ENCODE assay signal across 17 cellular contexts in the genomic region with DNA sequence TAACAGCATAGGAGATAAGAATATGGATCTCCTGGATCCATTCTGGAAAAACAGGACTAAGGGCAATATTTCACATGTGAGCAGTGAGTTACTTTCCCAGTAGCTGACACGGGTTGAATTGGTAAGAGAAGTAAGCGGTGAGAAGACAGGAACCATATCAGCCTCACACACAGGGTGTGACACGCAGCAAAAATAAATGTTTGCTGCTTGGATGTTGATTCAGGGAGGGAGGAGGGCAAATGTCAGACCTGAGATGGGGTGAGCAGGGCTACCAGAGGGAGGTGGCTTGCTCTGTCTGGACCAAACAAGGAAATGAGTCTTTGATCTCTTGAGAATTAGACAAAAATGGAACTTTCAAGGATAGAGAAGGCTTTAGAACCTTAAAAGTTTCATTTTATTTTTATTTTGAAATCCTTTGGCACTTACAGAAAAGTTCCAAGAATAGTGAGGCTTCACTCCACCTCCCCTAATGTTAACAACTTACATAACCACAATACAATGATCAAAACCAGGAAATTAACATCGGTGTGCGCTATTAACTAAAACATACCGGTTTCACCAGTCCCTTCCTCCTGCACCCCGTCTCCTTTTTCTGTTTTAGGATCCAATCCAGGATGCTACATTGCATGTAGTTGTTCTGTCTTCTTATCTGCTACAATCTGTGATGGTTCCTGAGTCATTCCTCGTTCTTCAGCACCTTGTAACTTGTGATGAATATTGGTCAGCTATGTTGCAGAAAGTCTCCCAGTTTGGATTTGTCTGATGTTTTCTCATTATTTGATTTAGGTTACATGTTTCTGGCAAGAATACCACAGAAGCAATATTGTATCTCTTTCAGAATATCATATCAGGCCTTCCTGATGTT. TPM values are rescaled to one million over a fixed set of nuclear protein-coding genes. Genes with fewer than 3 reads are reported as not detected.
DNase-seq lines count a peak whose midpoint lies in the region; ATAC-seq and TF ChIP-seq lines count a peak whose summit lies in the region.
"Had no signal": no experiment of that assay in that cellular context is flagged by ENCODE, and none has a peak within 500 bp of the region (broad histone marks: within the 10 kb centered on the region; RNA-seq: fewer than 3 reads in every experiment).

No MANE protein-coding gene starts in this region.

- H3K9me3 Mint-ChIP-seq in osteocyte (ENCODE audit: unreplicated experiment): peaks cover 19% of the 10 kb centered on the region

- H3K4me1 ChIP-seq in RWPE2 (ENCODE audit: insufficient read depth, poor library complexity, severe bottlenecking): peaks cover 23% of the 10 kb centered on the region
- H3K4me1 ChIP-seq: gastrocnemius medialis, upper lobe of right lung had no signal

- no peaks in the 10 kb centered on the region for H3K27me3 ChIP-seq in RWPE2 (ENCODE audit: insufficient read depth, poor library complexity, severe bottlenecking)
- H3K27me3 ChIP-seq: gastrocnemius medialis, upper lobe of right lung had no signal

- peak; percentile 88 for ATAC-seq in RWPE2 (ENCODE audit: low read depth)
- ATAC-seq in esophagus mucosa: peak; percentile 59
- no peak for ATAC-seq in HG02852 (IDR thresholded peaks at IDR 0.05; ENCODE audit: unreplicated experiment)
- ATAC-seq: gastrocnemius medialis, upper lobe of right lung had no signal

- H3K4me3 Mint-ChIP-seq in osteocyte (ENCODE audit: unreplicated experiment): no peak overlapping the region
- H3K4me3 Mint-ChIP-seq: CD14-positive monocyte had no signal

- H3K36me3 ChIP-seq in RWPE2 (ENCODE audit: low read depth): no peaks in the 10 kb centered on the region
- H3K36me3 ChIP-seq: gastrocnemius medialis, upper lobe of right lung had no signal

- H3K27me3 Mint-ChIP-seq in osteocyte (ENCODE audit: unreplicated experiment): no peaks in the 10 kb centered on the region

- peak; percentile 68 for DNase-seq in EL
- no peak for DNase-seq in RWPE2 (ENCODE audit: low spot score)
- DNase-seq in osteocyte (ENCODE audit: extremely low spot score, unreplicated experiment): no peak
- no peak for DNase-seq in GM19238 (ENCODE audit: insufficient read length, low spot score)
- no peak for DNase-seq in NCI-H2171 treated with DMSO at 0.1 percent for 48 hours (lab: John Stamatoyannopoulos, UW)
- DNase-seq in NCI-H2081 treated with DMSO at 0.1 percent for 48 hours (lab: John Stamatoyannopoulos, UW): no peak
- DNase-seq: activated CD4-positive, alpha-beta T cell treated with anti-CD3 and anti-CD28 coated beads for 48 hours; activated T-cell treated with anti-CD3 and anti-CD28 coated beads, Interleukin-2, amount 50 U/mL, for 1 hour; gastrocnemius medialis; islet precursor cell; NCI-H1417 treated with DMSO at 0.1 percent for 48 hours; RPMI8226; upper lobe of right lung had no signal

- peak overlapping the region; percentile 33 for H3K27ac ChIP-seq in RWPE2 (ENCODE audit: poor library complexity, severe bottlenecking)
- H3K27ac ChIP-seq: gastrocnemius medialis, upper lobe of right lung had no signal

- H3K4me1 Mint-ChIP-seq in osteocyte (ENCODE audit: unreplicated experiment): peaks cover 44% of the 10 kb centered on the region

- peak overlapping the region; percentile 28 for H3K27ac Mint-ChIP-seq in osteocyte (ENCODE audit: unreplicated experiment)

- H3K9me3 ChIP-seq in RWPE2 (ENCODE audit: severe bottlenecking): peaks cover 3% of the 10 kb centered on the region
- H3K9me3 ChIP-seq: gastrocnemius medialis, upper lobe of right lung had no signal

- H3K4me3 ChIP-seq in RWPE2 (ENCODE audit: severe bottlenecking): no peak overlapping the region
- H3K4me3 ChIP-seq: gastrocnemius medialis, upper lobe of right lung had no signal

- no peak for TF ChIP-seq CTCF in RWPE2 (IDR thresholded peaks at IDR 0.05; ENCODE audit: poor library complexity, severe bottlenecking)
- no peak for TF ChIP-seq CTCF in osteocyte (IDR thresholded peaks at IDR 0.05)

- peaks cover 9% of the 10 kb centered on the region for H3K36me3 Mint-ChIP-seq in osteocyte (ENCODE audit: unreplicated experiment)
- H3K36me3 Mint-ChIP-seq: CD14-positive monocyte had no signal

RNA-seq across cellular contexts. Expression of gene ARHGEF28, which starts 20.5 kb away (rescaled TPM):
- 7.8 TPM for total RNA-seq in esophagus mucosa
- total RNA-seq in osteocyte: 44.9 and 45.3 TPM in 2 replicates
- total RNA-seq: T-helper 2 cell treated with Interferon-gamma antibody and Interleukin-4, amounts not matched to agents 100 ng/mL and 5 ng/mL, for 36 hours had no signal

RNA-seq across cellular contexts. Expression of gene UTP15, which starts 39.9 kb away (rescaled TPM):
- total RNA-seq in esophagus mucosa (16.9 TPM), osteocyte (16.7 and 19.6 TPM in 2 replicates)

RNA-seq across cellular contexts. Expression of gene ANKRA2, which starts 40.0 kb away (rescaled TPM):
- total RNA-seq in esophagus mucosa (12.9 TPM), osteocyte (19.7 and 25.3 TPM in 2 replicates)
